ENCODE assay signal across 10 cellular contexts in genomic region chr5:69295088-69295754, GRCh38. TPM values are rescaled to one million over a fixed set of nuclear protein-coding genes. Genes with fewer than 3 reads are reported as not detected.
DNase-seq lines count a peak whose midpoint lies in the region; ATAC-seq and TF ChIP-seq lines count a peak whose summit lies in the region.
"Had no signal": no experiment of that assay in that cellular context is flagged by ENCODE, and none has a peak within 500 bp of the region (broad histone marks: within the 10 kb centered on the region; RNA-seq: fewer than 3 reads in every experiment).

No MANE protein-coding gene starts in this region.

- H2BK120ac ChIP-seq in mesendoderm (ENCODE audit: low read depth, low read length) = no peak overlapping the region

- H3K79me2 ChIP-seq in mesendoderm (ENCODE audit: control insufficient read depth, insufficient read depth, low read length) = no peaks in the 10 kb centered on the region

- no peak overlapping the region for H4K5ac ChIP-seq in mesendoderm (ENCODE audit: low read length)

- no peak overlapping the region for H2AK5ac ChIP-seq in mesendoderm (ENCODE audit: low read length)

- no peak overlapping the region for H2BK5ac ChIP-seq in mesendoderm (ENCODE audit: low read length)

- H3K4me2 ChIP-seq in mesendoderm (ENCODE audit: low read length) = no peak overlapping the region

- no peak overlapping the region for H2BK15ac ChIP-seq in mesendoderm (replicated peaks; ENCODE audit: low read depth)

- H3K23ac ChIP-seq in mesendoderm (ENCODE audit: low read length) = no peak overlapping the region

- H3K56ac ChIP-seq in mesendoderm (ENCODE audit: low read length) = no peak overlapping the region

- no peak for TF ChIP-seq CTCF in choroid plexus epithelial cell (conservative IDR thresholded peaks at IDR 0.05; ENCODE audit: low read depth, low read length)

- no peak overlapping the region for H3K18ac ChIP-seq in mesendoderm (ENCODE audit: low read length)

- no peak overlapping the region for H4K8ac ChIP-seq in mesendoderm (ENCODE audit: low read depth, low read length)

- peaks cover 5% of the 10 kb centered on the region for H3K4me1 ChIP-seq in mesendoderm (ENCODE audit: control insufficient read depth, low read depth, low read length)

- H3K9ac ChIP-seq in mesendoderm (ENCODE audit: low read length) = no peak overlapping the region

- DNase-seq in Daoy (ENCODE audit: low read depth) (peak; percentile 62), MG63 (peak; percentile 54), choroid plexus epithelial cell (ENCODE audit: low read depth) (peak; percentile 61), mesendoderm (peak; percentile 38)
- DNase-seq: activated CD4-positive, alpha-beta T cell treated with anti-CD3 and anti-CD28 coated beads, Interleukin-2, amount 50 U/mL, for 1 hour; NCI-H345 had no signal

- H3K79me1 ChIP-seq in mesendoderm (ENCODE audit: low read length) = no peaks in the 10 kb centered on the region

- H3K4me3 ChIP-seq in MG63 = no peak overlapping the region
- no peak overlapping the region for H3K4me3 ChIP-seq in choroid plexus epithelial cell (ENCODE audit: low read depth, low read length)
- H3K4me3 ChIP-seq in mesendoderm (ENCODE audit: low read length) = no peak overlapping the region

- no peak overlapping the region for H3K4ac ChIP-seq in mesendoderm (ENCODE audit: low read depth, low read length)

- WGBS in mesendoderm (ENCODE audit: extremely low coverage, insufficient coverage, low lambda C conversion rate) = no CpG with 5 or more reads among the region's 10 CpGs

- no peaks in the 10 kb centered on the region for H3K36me3 ChIP-seq in MG63
- no peaks in the 10 kb centered on the region for H3K36me3 ChIP-seq in mesendoderm (ENCODE audit: control insufficient read depth, insufficient read depth, low read length)

- no peak for ATAC-seq in GM18858 (IDR thresholded peaks at IDR 0.05; ENCODE audit: unreplicated experiment)
- ATAC-seq in HG03280 (IDR thresholded peaks at IDR 0.05; ENCODE audit: unreplicated experiment) = no peak
- ATAC-seq in GM21360 (IDR thresholded peaks at IDR 0.05; ENCODE audit: unreplicated experiment) = no peak
- ATAC-seq in GM21367 (IDR thresholded peaks at IDR 0.05; ENCODE audit: unreplicated experiment) = no peak

- no peak overlapping the region for H3K27ac ChIP-seq in mesendoderm (ENCODE audit: low read depth, low read length)

- no peaks in the 10 kb centered on the region for H3K9me3 ChIP-seq in MG63

- H3K27me3 ChIP-seq in MG63 = no peaks in the 10 kb centered on the region
- no peaks in the 10 kb centered on the region for H3K27me3 ChIP-seq in mesendoderm (ENCODE audit: insufficient read depth, low read length, poor library complexity)

RNA-seq across cellular contexts. Expression of gene CCDC125, which starts 37.4 kb away (rescaled TPM):
- 5.1 and 6.5 TPM in 2 replicates for total RNA-seq in Daoy (2014; rRNA removed; shearing (Covaris generic))
- 2.1 and 5.3 TPM in 2 replicates for total RNA-seq in MG63 (2014; rRNA removed; shearing (Covaris generic); ENCODE audit: low replicate concordance)
- polyA plus RNA-seq in mesendoderm (2013, experiment 1 of 2) = 0.95 TPM
- 1.1 TPM for polyA plus RNA-seq in mesendoderm (2013, experiment 2 of 2)
